Comparison of ENCODE assay signal across 8 cellular contexts in the genomic region with DNA sequence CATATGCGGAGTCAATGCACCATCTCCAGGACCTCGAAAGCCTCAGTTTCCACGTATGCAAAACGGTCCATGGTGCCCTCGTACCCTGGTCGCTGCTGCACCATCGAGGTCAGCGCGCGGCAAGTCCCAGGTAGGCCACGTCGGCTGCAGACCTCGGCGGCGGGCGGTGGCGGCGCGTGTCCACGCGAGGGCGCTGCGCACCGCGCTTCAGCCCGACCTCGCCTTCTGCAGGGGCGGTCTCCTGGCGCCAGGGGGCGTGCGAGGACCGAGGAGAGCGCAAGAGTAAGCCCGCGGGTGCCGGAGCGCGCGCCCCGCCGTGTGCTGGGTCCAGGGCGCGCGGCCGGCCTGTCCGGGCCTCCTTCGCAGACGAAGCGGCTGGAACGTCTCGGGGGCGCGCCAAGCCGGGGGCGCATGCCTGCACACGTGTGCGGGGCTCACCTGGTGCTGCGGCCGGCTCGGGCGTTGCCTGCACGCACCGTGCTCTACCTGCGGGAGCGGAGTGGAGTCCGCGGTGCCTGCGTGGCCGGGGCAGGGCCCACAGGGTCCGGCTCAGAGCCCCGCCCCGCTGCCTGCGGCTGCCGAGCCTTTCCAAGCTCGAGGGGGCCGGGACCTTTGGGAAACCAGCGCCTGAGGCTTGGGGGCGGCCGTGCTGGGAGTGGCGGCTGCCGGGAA. TPM values are rescaled to one million over a fixed set of nuclear protein-coding genes. Genes with fewer than 3 reads are reported as not detected.
DNase-seq lines count a peak whose midpoint lies in the region; ATAC-seq and TF ChIP-seq lines count a peak whose summit lies in the region.

No MANE protein-coding gene starts in this region.

- H3K4me3 Mint-ChIP-seq in T-cell: peak overlapping the region in 1 of 3 donors; percentile 35

- H3K36me3 Mint-ChIP-seq in T-cell: peaks cover 7% of the 10 kb centered on the region

- H3K9me3 Mint-ChIP-seq in T-cell: no peaks in the 10 kb centered on the region

- H3K27me3 Mint-ChIP-seq in T-cell: peaks cover 8 to 9% of the 10 kb centered on the region in 2 donors

- H3K4me1 Mint-ChIP-seq in T-cell: peaks cover 5 to 8% (median 6%) of the 10 kb centered on the region in 3 donors

- POLR2A ChIA-PET in T-cell (lab: Charles Lee): no interaction called here

- H3K27me3 ChIP-seq in ascending aorta: no peaks in the 10 kb centered on the region
- no peaks in the 10 kb centered on the region for H3K27me3 ChIP-seq in uterus

- H3K4me1 ChIP-seq in ascending aorta (peaks cover 4 to 7% of the 10 kb centered on the region in 2 donors), uterus (no peaks in the 10 kb centered on the region)

- CTCF ChIA-PET in T-cell (lab: Charles Lee): interaction anchor here in 1 of 2 donors (1.1 kb wide), 1 partner anchor 314 kb away, joined by 3 read pairs; no protein-coding TSS in a partner anchor

- intact Hi-C loops in ascending aorta (cut with DNase I) (loop anchor here (2.0 kb wide), 1 partner anchor 79 kb away; the partner anchor contains the start of gene C10orf143), uterus (cut with DNase I; ENCODE audit: low total_unique reads) (no loop called here)

- DNase-seq in GM04504 (ENCODE audit: low read depth): peak; percentile 50
- peak; percentile 50 for DNase-seq in H4 (ENCODE audit: low spot score)
- DNase-seq in LoVo (ENCODE audit: low spot score): peak; percentile 84
- peak; percentile 64 to 91 (median 85) for DNase-seq in T-cell
- peak in 1 of 2 donors; percentile 91 for DNase-seq in ascending aorta (ENCODE audit: low spot score in 2 of 2)
- peak; percentile 90 for DNase-seq in hepatic stellate cell (ENCODE audit: low spot score)
- peak; percentile 73 for DNase-seq in putamen (ENCODE audit: low spot score)
- peak; percentile 79 to 88 for DNase-seq in uterus

- peak; percentile 98 to 100 (median 99) for TF ChIP-seq CTCF in ascending aorta (IDR thresholded peaks at IDR 0.05)
- TF ChIP-seq CTCF in uterus (IDR thresholded peaks at IDR 0.05): peak; percentile 95 to 100 (median 100)

- ATAC-seq in T-cell (replicated peaks in 1 of 4): peak; percentile 92 to 95 (median 93)

- TF ChIP-seq POLR2A in uterus (IDR thresholded peaks at IDR 0.05): no peak

- no peak overlapping the region for H3K27ac Mint-ChIP-seq in T-cell

- H3K9me3 ChIP-seq in ascending aorta (no peaks in the 10 kb centered on the region), uterus (no peaks in the 10 kb centered on the region)

- H3K36me3 ChIP-seq in ascending aorta (peaks cover under 1 to 8% of the 10 kb centered on the region in 2 donors), uterus (no peaks in the 10 kb centered on the region)

- H3K4me3 ChIP-seq in ascending aorta (peak overlapping the region; percentile 58 to 78), uterus (peak overlapping the region; percentile 22 to 45)

- no peak overlapping the region for H3K27ac ChIP-seq in ascending aorta
- H3K27ac ChIP-seq in uterus: no peak overlapping the region

RNA-seq across cellular contexts. Expression of gene GLRX3, which starts 54.0 kb away (rescaled TPM):
- 163 and 181 TPM in 2 replicates for total RNA-seq in H4 (2014; rRNA removed; shearing (Covaris generic))
- total RNA-seq in T-cell (10 to 100 TPM; 32.4 to 40.7 (median 35.4) TPM), ascending aorta (30.7 TPM), uterus (10 to 100 TPM; 20.0 to 58.4 (median 45.0) TPM)
